In genomic region chr3:75296858-75297257, GRCh38 we compare ENCODE assay signal across 35 cellular contexts.
"Had no signal": no experiment of that assay in that cellular context is flagged by ENCODE, and none has a peak within 500 bp of the region (broad histone marks: within the 10 kb centered on the region; RNA-seq: fewer than 3 reads in every experiment).

No MANE protein-coding gene starts in this region.

- H3K4me1 Mint-ChIP-seq: activated CD4-positive, alpha-beta T cell treated with anti-CD3 and anti-CD28 coated beads, Interleukin-2, amount 10 ng/mL, durations not matched to agents 24 days and 14 days; activated naive CD8-positive, alpha-beta T cell treated with anti-CD3 and anti-CD28 coated beads for 36 hours; activated T-helper 17 cell treated with anti-CD3 and anti-CD28 coated beads, Interleukin-2, amount 50 U/mL, for 72 hours; central memory CD8-positive, alpha-beta T cell had no signal

- H3K27me3 Mint-ChIP-seq: activated CD4-positive, alpha-beta memory T cell treated with anti-CD3 and anti-CD28 coated beads for 36 hours; central memory CD8-positive, alpha-beta T cell had no signal

- H3K9me3 ChIP-seq: adrenal gland had no signal

- ATAC-seq: activated CD4-positive, CD25-positive, alpha-beta regulatory T cell treated with anti-CD3 and anti-CD28 coated beads, Interleukin-2, amount 50 U/mL, for 24 hours; activated CD8-positive, alpha-beta T cell treated with anti-CD3 and anti-CD28 coated beads for 36 hours; activated naive CD4-positive, alpha-beta T cell treated with anti-CD3 and anti-CD28 coated beads, Interleukin-2, amount 50 U/mL, for 72 hours; activated T-cell treated with anti-CD3 and anti-CD28 coated beads, Interleukin-2, amount 50 U/mL, for 4 hours; activated T-cell treated with anti-CD3 and anti-CD28 coated beads, Interleukin-2, amount 50 U/mL, for 72 hours; activated T-helper 17 cell treated with anti-CD3 and anti-CD28 coated beads, Interleukin-2, amount 50 U/mL, for 72 hours had no signal

- H3K4me3 Mint-ChIP-seq: activated CD4-positive, alpha-beta memory T cell treated with anti-CD3 and anti-CD28 coated beads for 36 hours; activated CD4-positive, alpha-beta T cell treated with anti-CD3 and anti-CD28 coated beads, Interleukin-2, amount 10 ng/mL, durations not matched to agents 24 days and 14 days; activated CD8-positive, alpha-beta T cell treated with anti-CD3 and anti-CD28 coated beads for 36 hours; activated naive CD4-positive, alpha-beta T cell treated with anti-CD3 and anti-CD28 coated beads for 36 hours; activated naive CD8-positive, alpha-beta T cell treated with anti-CD3 and anti-CD28 coated beads for 36 hours; activated T-cell treated with anti-CD3 and anti-CD28 coated beads, Interleukin-2, amount 50 U/mL, for 4 hours; activated T-cell treated with anti-CD3 and anti-CD28 coated beads, Interleukin-2, amount 50 U/mL, for 72 hours; activated T-helper 1 cell treated with anti-CD3 and anti-CD28 coated beads, Interleukin-12 subunit alpha, Interleukin-12 subunit beta, Interleukin-2, Interleukin-4 antibody, amounts not matched to agents 30 ng/mL and 10 ng/mL and 1 ng/mL, durations not matched to agents 14 hours and 24 hours and 36 hours; activated T-helper 17 cell treated with anti-CD3 and anti-CD28 coated beads, Interleukin-2, amount 50 U/mL, for 72 hours; brain; central memory CD8-positive, alpha-beta T cell; T-helper 1 cell treated with Interleukin-12 subunit alpha and Interleukin-12 subunit beta and Interleukin-4 antibody, amounts not matched to agents 30 μg/mL and 1 μg/mL, for 36 hours; T-helper 2 cell treated with Interferon-gamma antibody and Interleukin-4, amounts not matched to agents 5 μg/mL and 100 μg/mL, for 36 hours had no signal

- H3K27ac Mint-ChIP-seq: activated CD4-positive, alpha-beta memory T cell treated with anti-CD3 and anti-CD28 coated beads for 36 hours; activated CD4-positive, alpha-beta T cell treated with anti-CD3 and anti-CD28 coated beads, Interleukin-2, amount 10 ng/mL, durations not matched to agents 24 days and 14 days; activated CD8-positive, alpha-beta T cell treated with anti-CD3 and anti-CD28 coated beads for 36 hours; activated naive CD4-positive, alpha-beta T cell treated with anti-CD3 and anti-CD28 coated beads for 36 hours; activated naive CD4-positive, alpha-beta T cell treated with anti-CD3 and anti-CD28 coated beads, Interleukin-2, amount 50 U/mL, for 72 hours; activated naive CD8-positive, alpha-beta T cell treated with anti-CD3 and anti-CD28 coated beads for 36 hours; activated T-cell treated with anti-CD3 and anti-CD28 coated beads, Interleukin-2, amount 50 U/mL, for 72 hours; activated T-helper 1 cell treated with anti-CD3 and anti-CD28 coated beads, Interleukin-12 subunit alpha, Interleukin-12 subunit beta, Interleukin-2, Interleukin-4 antibody, amounts not matched to agents 30 ng/mL and 10 ng/mL and 1 ng/mL, durations not matched to agents 14 hours and 24 hours and 36 hours; activated T-helper 17 cell treated with anti-CD3 and anti-CD28 coated beads, Interleukin-2, amount 50 U/mL, for 72 hours; brain; T-helper 1 cell treated with Interleukin-12 subunit alpha and Interleukin-12 subunit beta and Interleukin-4 antibody, amounts not matched to agents 30 μg/mL and 1 μg/mL, for 36 hours; T-helper 2 cell treated with Interferon-gamma antibody and Interleukin-4, amounts not matched to agents 5 μg/mL and 100 μg/mL, for 36 hours had no signal

- DNase-seq: activated CD4-positive, alpha-beta memory T cell treated with anti-CD3 and anti-CD28 coated beads for 36 hours; activated CD4-positive, alpha-beta T cell treated with anti-CD3 and anti-CD28 coated beads for 4 hours; activated CD4-positive, alpha-beta T cell treated with anti-CD3 and anti-CD28 coated beads, Interleukin-2, amount 10 ng/mL, durations not matched to agents 24 days and 14 days; activated CD4-positive, alpha-beta T cell treated with anti-CD3 and anti-CD28 coated beads, Interleukin-2, amount 50 U/mL, for 1 hour; activated CD4-positive, alpha-beta T cell treated with anti-CD3 and anti-CD28 coated beads, Interleukin-2, amount 50 U/mL, for 4 hours; activated CD4-positive, CD25-positive, alpha-beta regulatory T cell; activated CD8-positive, alpha-beta memory T cell treated with anti-CD3 and anti-CD28 coated beads, Interleukin-2, amount 50 U/mL, for 4 hours; activated CD8-positive, alpha-beta T cell treated with anti-CD3 and anti-CD28 coated beads for 36 hours; activated effector memory CD4-positive, alpha-beta T cell treated with anti-CD3 and anti-CD28 coated beads, Interleukin-2, amount 50 U/mL, for 16 hours; activated gamma-delta T cell treated with Interleukin-2 at 50 U/mL for 16 hours; activated naive CD4-positive, alpha-beta T cell; activated naive CD4-positive, alpha-beta T cell treated with anti-CD3 and anti-CD28 coated beads for 36 hours; activated naive CD4-positive, alpha-beta T cell treated with anti-CD3 and anti-CD28 coated beads, Interleukin-2, amount 50 U/mL, for 16 hours; activated naive CD8-positive, alpha-beta T cell treated with anti-CD3 and anti-CD28 coated beads for 36 hours; activated T-cell treated with anti-CD3 and anti-CD28 coated beads for 4 hours; activated T-cell treated with anti-CD3 and anti-CD28 coated beads, Interleukin-2, amount 50 U/mL, for 1 hour; activated T-cell treated with anti-CD3 and anti-CD28 coated beads, Interleukin-2, amount 50 U/mL, for 4 hours; activated T-cell treated with anti-CD3 and anti-CD28 coated beads, Interleukin-2, amount 50 U/mL, for 72 hours; adrenal gland; amniotic stem cell; aorta; caudate nucleus; cerebellar nuclear complex; T-helper 1 cell; T-helper 2 cell; T-helper 9 cell had no signal

- H3K9me3 Mint-ChIP-seq: activated CD4-positive, alpha-beta T cell treated with anti-CD3 and anti-CD28 coated beads, Interleukin-2, amount 10 ng/mL, durations not matched to agents 24 days and 14 days; activated CD8-positive, alpha-beta T cell treated with anti-CD3 and anti-CD28 coated beads for 36 hours; activated T-helper 1 cell treated with anti-CD3 and anti-CD28 coated beads, Interleukin-12 subunit alpha, Interleukin-12 subunit beta, Interleukin-2, Interleukin-4 antibody, amounts not matched to agents 30 ng/mL and 10 ng/mL and 1 ng/mL, durations not matched to agents 14 hours and 24 hours and 36 hours; T-helper 1 cell treated with Interleukin-12 subunit alpha and Interleukin-12 subunit beta and Interleukin-4 antibody, amounts not matched to agents 30 μg/mL and 1 μg/mL, for 36 hours; T-helper 2 cell treated with Interferon-gamma antibody and Interleukin-4, amounts not matched to agents 5 μg/mL and 100 μg/mL, for 36 hours had no signal

- H3K4me3 ChIP-seq: adrenal gland, cardiac muscle cell had no signal

- H3K4me1 ChIP-seq: adrenal gland had no signal

- H3K36me3 Mint-ChIP-seq: activated CD4-positive, alpha-beta memory T cell treated with anti-CD3 and anti-CD28 coated beads for 36 hours; activated naive CD4-positive, alpha-beta T cell treated with anti-CD3 and anti-CD28 coated beads, Interleukin-2, amount 50 U/mL, for 72 hours; activated naive CD8-positive, alpha-beta T cell treated with anti-CD3 and anti-CD28 coated beads for 36 hours; brain had no signal

- H3K36me3 ChIP-seq: adrenal gland, cardiac muscle cell had no signal
